ENCODE assay signal across 21 cellular contexts in genomic region chr1:11441211-11441952, GRCh38. TPM values are rescaled to one million over a fixed set of nuclear protein-coding genes. Genes with fewer than 3 reads are reported as not detected.
"Had no signal": no experiment of that assay in that cellular context is flagged by ENCODE, and none has a peak within 500 bp of the region (broad histone marks: within the 10 kb centered on the region; RNA-seq: fewer than 3 reads in every experiment).

No MANE protein-coding gene starts in this region.

- H3K4me1 ChIP-seq: gastrocnemius medialis had no signal

- H3K4me3 ChIP-seq: gastrocnemius medialis had no signal

- DNase-seq: activated CD4-positive, alpha-beta T cell treated with anti-CD3 and anti-CD28 coated beads for 48 hours; activated CD4-positive, CD25-positive, alpha-beta regulatory T cell; activated CD8-positive, alpha-beta memory T cell treated with anti-CD3 and anti-CD28 coated beads, Interleukin-2, amount 50 U/mL, for 4 hours; activated CD8-positive, alpha-beta T cell treated with anti-CD3 and anti-CD28 coated beads, Interleukin-2, amount 10 ng/mL, durations not matched to agents 7 days and 5 days; activated naive CD4-positive, alpha-beta T cell treated with anti-CD3 and anti-CD28 coated beads for 36 hours; activated T-cell treated with anti-CD3 and anti-CD28 coated beads, Interleukin-2, amount 50 U/mL, for 4 hours; aorta; cerebellar nuclear complex; cortex of kidney; gastrocnemius medialis; mesenchymal stem cell; naive thymus-derived CD8-positive, alpha-beta T cell; right cardiac atrium; stimulated activated CD4-positive, alpha-beta T cell treated with anti-CD3 and anti-CD28 coated beads, Interleukin-2, amount 100 ng/mL, for 24 hours; stimulated activated naive CD8-positive, alpha-beta T cell treated with anti-CD3 and anti-CD28 coated beads, Interleukin-15, Interleukin-2, amounts not matched to agents 100 U/mL and 50 U/mL, for 24 hours; T1000; trophoblast cell had no signal

- H3K36me3 Mint-ChIP-seq: naive thymus-derived CD8-positive, alpha-beta T cell had no signal

- FAIRE-seq: endometrium had no signal

- H3K9me3 ChIP-seq: gastrocnemius medialis had no signal

- H3K27ac Mint-ChIP-seq: activated CD8-positive, alpha-beta T cell treated with anti-CD3 and anti-CD28 coated beads, Interleukin-2, amount 10 ng/mL, durations not matched to agents 7 days and 5 days; activated naive CD4-positive, alpha-beta T cell treated with anti-CD3 and anti-CD28 coated beads for 36 hours; naive thymus-derived CD8-positive, alpha-beta T cell; progenitor cell of endocrine pancreas had no signal

- H3K9me3 Mint-ChIP-seq: activated naive CD4-positive, alpha-beta T cell treated with anti-CD3 and anti-CD28 coated beads for 36 hours; activated T-cell treated with anti-CD3 and anti-CD28 coated beads, Interleukin-2, amount 50 U/mL, for 4 hours; naive thymus-derived CD8-positive, alpha-beta T cell had no signal

- ATAC-seq: activated CD8-positive, alpha-beta T cell treated with anti-CD3 and anti-CD28 coated beads, Interleukin-2, amount 10 ng/mL, durations not matched to agents 7 days and 5 days; activated T-cell treated with anti-CD3 and anti-CD28 coated beads, Interleukin-2, amount 50 U/mL, for 4 hours; gastrocnemius medialis; naive thymus-derived CD8-positive, alpha-beta T cell; right cardiac atrium; stimulated activated naive CD8-positive, alpha-beta T cell treated with anti-CD3 and anti-CD28 coated beads, Interleukin-15, Interleukin-2, amounts not matched to agents 100 U/mL and 50 U/mL, for 24 hours had no signal

- H3K27ac ChIP-seq: gastrocnemius medialis had no signal

- H3K4me3 Mint-ChIP-seq: activated CD8-positive, alpha-beta T cell treated with anti-CD3 and anti-CD28 coated beads, Interleukin-2, amount 10 ng/mL, durations not matched to agents 7 days and 5 days; activated naive CD4-positive, alpha-beta T cell treated with anti-CD3 and anti-CD28 coated beads for 36 hours; activated T-cell treated with anti-CD3 and anti-CD28 coated beads, Interleukin-2, amount 50 U/mL, for 4 hours; naive thymus-derived CD8-positive, alpha-beta T cell had no signal

- H3K36me3 ChIP-seq: gastrocnemius medialis had no signal

RNA-seq across cellular contexts. Expression of gene DISP3, which starts 37.6 kb away (rescaled TPM):
- total RNA-seq: gastrocnemius medialis, skeletal muscle tissue had no signal
- polyA plus RNA-seq: aorta, esophagus had no signal
